ENCODE assay signal across 9 cellular contexts in genomic region chr6:106089981-106090380, GRCh38. TPM values are rescaled to one million over a fixed set of nuclear protein-coding genes. Genes with fewer than 3 reads are reported as not detected.
DNase-seq lines count a peak whose midpoint lies in the region; ATAC-seq and TF ChIP-seq lines count a peak whose summit lies in the region.
"Had no signal": no experiment of that assay in that cellular context is flagged by ENCODE, and none has a peak within 500 bp of the region (broad histone marks: within the 10 kb centered on the region; RNA-seq: fewer than 3 reads in every experiment).

No MANE protein-coding gene starts in this region.

- H3K27me3 ChIP-seq in PC-9 (ENCODE audit: insufficient read depth, low read depth) (no peaks in the 10 kb centered on the region), endodermal cell (ENCODE audit: control insufficient read depth, insufficient read depth, low read length, poor library complexity, severe bottlenecking) (no peaks in the 10 kb centered on the region), suprapubic skin (peaks cover 3% of the 10 kb centered on the region), MG63 (no peaks in the 10 kb centered on the region)

- intact Hi-C loops in PC-9 (cut with micrococcal nuclease; ENCODE audit: unreplicated experiment), result loop anchor here (1.0 to 10.0 kb wide), 5 partner anchors 133 to 608 kb away; no protein-coding TSS in a partner anchor

- no peak for TF ChIP-seq CTCF in PC-9 (conservative IDR thresholded peaks at IDR 0.05)
- no peak for TF ChIP-seq CTCF in endodermal cell (conservative IDR thresholded peaks at IDR 0.05)
- no peak for TF ChIP-seq CTCF in suprapubic skin (IDR thresholded peaks at IDR 0.05)

- H3K4me1 ChIP-seq in PC-9 (replicated peaks; ENCODE audit: insufficient read depth) (peaks cover 32% of the 10 kb centered on the region), endodermal cell (ENCODE audit: control insufficient read depth, insufficient read depth, low read length) (peaks cover 12% of the 10 kb centered on the region), suprapubic skin (peaks cover 30% of the 10 kb centered on the region)

- POLR2A ChIA-PET in PC-9 (lab: Charles Lee; ENCODE audit: unreplicated experiment), result interaction anchor here (0.5 to 0.6 kb wide), 2 partner anchors 46 to 176 kb away, joined by 8 to 9 read pairs; no protein-coding TSS in a partner anchor

- ATAC-seq in HG03097 (IDR thresholded peaks at IDR 0.05; ENCODE audit: low FRiP score, unreplicated experiment), result no peak

- no peak overlapping the region for H2AFZ ChIP-seq in PC-9

- no TSS peak for BruUV-seq in PC-9 (replicated peaks; lab: Mats Ljungman, UMichigan)

- H3F3A ChIP-seq in PC-9 (ENCODE audit: insufficient read depth, low read depth), result peaks cover 19% of the 10 kb centered on the region

- H3K27ac ChIP-seq in PC-9 (no peak overlapping the region), endodermal cell (ENCODE audit: low read depth, low read length) (no peak overlapping the region), suprapubic skin (no peak overlapping the region)

- no peaks in the 10 kb centered on the region for H3K9me3 ChIP-seq in PC-9 (ENCODE audit: insufficient read depth, low read depth)
- no peaks in the 10 kb centered on the region for H3K9me3 ChIP-seq in endodermal cell (ENCODE audit: control insufficient read depth, low read length)
- H3K9me3 ChIP-seq in suprapubic skin, result no peaks in the 10 kb centered on the region
- H3K9me3 ChIP-seq in MG63, result no peaks in the 10 kb centered on the region

- no peak overlapping the region for H3K9ac ChIP-seq in endodermal cell (ENCODE audit: extremely low read depth, low read length, poor library complexity, severe bottlenecking)

- H3K27me3 Mint-ChIP-seq in activated T-cell treated with anti-CD3 and anti-CD28 coated beads, Interleukin-2, amount 50 U/mL, for 24 hours, result peaks cover 56% of the 10 kb centered on the region
- peaks cover 3% of the 10 kb centered on the region for H3K27me3 Mint-ChIP-seq in endodermal cell (ENCODE audit: insufficient read depth)

- H3K36me3 Mint-ChIP-seq in activated T-cell treated with anti-CD3 and anti-CD28 coated beads, Interleukin-2, amount 50 U/mL, for 24 hours (ENCODE audit: low read depth), result peaks cover 52% of the 10 kb centered on the region
- H3K36me3 Mint-ChIP-seq in endodermal cell (ENCODE audit: low read depth), result peaks cover 67% of the 10 kb centered on the region

- DNase-seq in activated T-cell treated with anti-CD3 and anti-CD28 coated beads, Interleukin-2, amount 50 U/mL, for 24 hours, result no peak
- DNase-seq in activated T-cell treated with anti-CD3 and anti-CD28 coated beads for 4 hours (no peak), PC-9 (no peak), endodermal cell (no peak), suprapubic skin (ENCODE audit: low spot score in 2 of 2) (no peak), NCI-H146 treated with DMSO at 0.1 percent for 48 hours (lab: John Stamatoyannopoulos, UW; ENCODE audit: unreplicated experiment) (no peak), MG63 (no peak)
- DNase-seq: Calu3 had no signal

- H3K9me2 ChIP-seq in PC-9 (ENCODE audit: insufficient read depth), result no peaks in the 10 kb centered on the region; the same call in 1 of the 2 replicates

- no peak for TF ChIP-seq POLR2A in suprapubic skin (IDR thresholded peaks at IDR 0.05)

- H3K9me3 Mint-ChIP-seq in activated T-cell treated with anti-CD3 and anti-CD28 coated beads, Interleukin-2, amount 50 U/mL, for 24 hours, result no peaks in the 10 kb centered on the region
- H3K9me3 Mint-ChIP-seq in endodermal cell, result no peaks in the 10 kb centered on the region

- no peak for TF ChIP-seq EP300 in suprapubic skin (IDR thresholded peaks at IDR 0.05)

- CTCF ChIA-PET in PC-9 (lab: Charles Lee), result interaction anchor here (0.6 to 1.3 kb wide), 6 partner anchors 9 to 658 kb away, joined by 3 to 11 read pairs (median 4); no protein-coding TSS in a partner anchor

- H3K36me3 ChIP-seq in PC-9 (ENCODE audit: low read depth), result no peaks in the 10 kb centered on the region
- H3K36me3 ChIP-seq in endodermal cell (ENCODE audit: control insufficient read depth, insufficient read depth, low read length), result peaks cover 70% of the 10 kb centered on the region
- no peaks in the 10 kb centered on the region for H3K36me3 ChIP-seq in suprapubic skin
- no peaks in the 10 kb centered on the region for H3K36me3 ChIP-seq in MG63

- H3K79me2 ChIP-seq in PC-9 (ENCODE audit: low read depth), result peaks cover 10% of the 10 kb centered on the region; the same call in 1 of the 2 replicates

- H4K20me1 ChIP-seq in PC-9 (ENCODE audit: insufficient read depth), result no peaks in the 10 kb centered on the region

- peak overlapping the region; percentile 83 for H3K4me3 Mint-ChIP-seq in activated T-cell treated with anti-CD3 and anti-CD28 coated beads, Interleukin-2, amount 50 U/mL, for 24 hours
- H3K4me3 Mint-ChIP-seq in endodermal cell, result peak overlapping the region; percentile 88

- 0 out of 2 replicates have a peak overlapping the region, but pooled peaks have one; percentile 1 for H3K4me2 ChIP-seq in PC-9

- H3K27ac Mint-ChIP-seq in activated T-cell treated with anti-CD3 and anti-CD28 coated beads, Interleukin-2, amount 50 U/mL, for 24 hours, result peak overlapping the region; percentile 66
- no peak overlapping the region for H3K27ac Mint-ChIP-seq in endodermal cell

- H3K4me3 ChIP-seq in PC-9 (no peak overlapping the region), endodermal cell (ENCODE audit: low read length) (peak overlapping the region; percentile 89), suprapubic skin (peak overlapping the region; percentile 55), MG63 (no peak overlapping the region)

- WGBS in endodermal cell (ENCODE audit: insufficient coverage in 1 of 2, insufficient read length in 1 of 2), 2 experiments, result 71 to 74% methylated on average over 3 to 4 of the region's 4 CpGs
- 72% methylated on average over 4 of the region's 4 CpGs for WGBS in suprapubic skin

- peaks cover 78% of the 10 kb centered on the region for H3K4me1 Mint-ChIP-seq in activated T-cell treated with anti-CD3 and anti-CD28 coated beads, Interleukin-2, amount 50 U/mL, for 24 hours (ENCODE audit: low read depth)
- H3K4me1 Mint-ChIP-seq in endodermal cell, result peaks cover 62% of the 10 kb centered on the region

RNA-seq across cellular contexts. Expression of gene PRDM1, which starts 3.8 kb away (rescaled TPM):
- total RNA-seq in PC-9 (2021) (1.4 and 2.6 TPM in 2 replicates), endodermal cell (10 to 100 TPM; 54.0 to 74.3 TPM), suprapubic skin (10 to 100 TPM; 10.9 to 47.7 (median 27.8) TPM)
- polyA plus RNA-seq in endodermal cell (2013, experiment 1 of 2), result 6.9 TPM
- polyA plus RNA-seq in endodermal cell (2013, experiment 2 of 2), result 8.0 TPM
- total RNA-seq in MG63 (2014; rRNA removed; shearing (Covaris generic); ENCODE audit: low replicate concordance), result not detected in 2 replicates

Comparison
In these comparisons a context has a peak if more than half of its experiments do, and no peak if none do; other contexts are left out.
1. H3K4me3 ChIP-seq: peak in endodermal cell (single experiment) and suprapubic skin (single experiment); none in PC-9 (single experiment) and MG63 (single experiment).